Comparison of ENCODE assay signal across 1 cellular context in genomic region chrX:154011376-154012335, GRCh38.
TF ChIP-seq lines count a peak whose summit lies in the region.

No MANE protein-coding gene starts in this region.

TF ChIP-seq in GM12878, 131 proteins besides CTCF, POLR2A, EP300 and RAD21:
- TF ChIP-seq, protein P1, sequence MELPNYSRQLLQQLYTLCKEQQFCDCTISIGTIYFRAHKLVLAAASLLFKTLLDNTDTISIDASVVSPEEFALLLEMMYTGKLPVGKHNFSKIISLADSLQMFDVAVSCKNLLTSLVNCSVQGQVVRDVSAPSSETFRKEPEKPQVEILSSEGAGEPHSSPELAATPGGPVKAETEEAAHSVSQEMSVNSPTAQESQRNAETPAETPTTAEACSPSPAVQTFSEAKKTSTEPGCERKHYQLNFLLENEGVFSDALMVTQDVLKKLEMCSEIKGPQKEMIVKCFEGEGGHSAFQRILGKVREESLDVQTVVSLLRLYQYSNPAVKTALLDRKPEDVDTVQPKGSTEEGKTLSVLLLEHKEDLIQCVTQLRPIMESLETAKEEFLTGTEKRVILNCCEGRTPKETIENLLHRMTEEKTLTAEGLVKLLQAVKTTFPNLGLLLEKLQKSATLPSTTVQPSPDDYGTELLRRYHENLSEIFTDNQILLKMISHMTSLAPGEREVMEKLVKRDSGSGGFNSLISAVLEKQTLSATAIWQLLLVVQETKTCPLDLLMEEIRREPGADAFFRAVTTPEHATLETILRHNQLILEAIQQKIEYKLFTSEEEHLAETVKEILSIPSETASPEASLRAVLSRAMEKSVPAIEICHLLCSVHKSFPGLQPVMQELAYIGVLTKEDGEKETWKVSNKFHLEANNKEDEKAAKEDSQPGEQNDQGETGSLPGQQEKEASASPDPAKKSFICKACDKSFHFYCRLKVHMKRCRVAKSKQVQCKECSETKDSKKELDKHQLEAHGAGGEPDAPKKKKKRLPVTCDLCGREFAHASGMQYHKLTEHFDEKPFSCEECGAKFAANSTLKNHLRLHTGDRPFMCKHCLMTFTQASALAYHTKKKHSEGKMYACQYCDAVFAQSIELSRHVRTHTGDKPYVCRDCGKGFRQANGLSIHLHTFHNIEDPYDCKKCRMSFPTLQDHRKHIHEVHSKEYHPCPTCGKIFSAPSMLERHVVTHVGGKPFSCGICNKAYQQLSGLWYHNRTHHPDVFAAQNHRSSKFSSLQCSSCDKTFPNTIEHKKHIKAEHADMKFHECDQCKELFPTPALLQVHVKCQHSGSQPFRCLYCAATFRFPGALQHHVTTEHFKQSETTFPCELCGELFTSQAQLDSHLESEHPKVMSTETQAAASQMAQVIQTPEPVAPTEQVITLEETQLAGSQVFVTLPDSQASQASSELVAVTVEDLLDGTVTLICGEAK (IDR thresholded peaks at IDR 0.05; ENCODE audit: borderline replicate concordance), result no peak
- TF ChIP-seq PAX8 (IDR thresholded peaks at IDR 0.05) (no peak), PKNOX1 (IDR thresholded peaks at IDR 0.05) (no peak), ZBTB33 (IDR thresholded peaks at IDR 0.05) (no peak), SUZ12 (IDR thresholded peaks at IDR 0.05; ENCODE audit: unreplicated experiment) (no peak), BCL11A (IDR thresholded peaks at IDR 0.05; ENCODE audit: low read depth, low read length) (no peak), CREM (IDR thresholded peaks at IDR 0.05; ENCODE audit: low read depth) (no peak), E4F1 (IDR thresholded peaks at IDR 0.05; ENCODE audit: borderline replicate concordance, partially characterized antibody) (no peak), ATF2 (IDR thresholded peaks at IDR 0.05; ENCODE audit: low read length) (no peak), IRF3 (IDR thresholded peaks at IDR 0.05) (no peak), EGR1 (IDR thresholded peaks at IDR 0.05; ENCODE audit: borderline replicate concordance in 1 of 2, low read depth in 2 of 2, low read length in 2 of 2) (no peak), NFYA (IDR thresholded peaks at IDR 0.05; ENCODE audit: borderline replicate concordance, low read depth, low read length) (no peak), PML (IDR thresholded peaks at IDR 0.05; ENCODE audit: low read length) (no peak), ASH2L (IDR thresholded peaks at IDR 0.05; ENCODE audit: borderline replicate concordance, low read depth) (no peak), USF2 (IDR thresholded peaks at IDR 0.05; ENCODE audit: borderline replicate concordance, low read depth, low read length) (no peak), TAF1 (IDR thresholded peaks at IDR 0.05; ENCODE audit: borderline replicate concordance, low read depth, low read length) (no peak), TCF3 (IDR thresholded peaks at IDR 0.05; ENCODE audit: borderline replicate concordance, insufficient read depth, low read depth, low read length) (no peak)
- TF ChIP-seq, protein P2, sequence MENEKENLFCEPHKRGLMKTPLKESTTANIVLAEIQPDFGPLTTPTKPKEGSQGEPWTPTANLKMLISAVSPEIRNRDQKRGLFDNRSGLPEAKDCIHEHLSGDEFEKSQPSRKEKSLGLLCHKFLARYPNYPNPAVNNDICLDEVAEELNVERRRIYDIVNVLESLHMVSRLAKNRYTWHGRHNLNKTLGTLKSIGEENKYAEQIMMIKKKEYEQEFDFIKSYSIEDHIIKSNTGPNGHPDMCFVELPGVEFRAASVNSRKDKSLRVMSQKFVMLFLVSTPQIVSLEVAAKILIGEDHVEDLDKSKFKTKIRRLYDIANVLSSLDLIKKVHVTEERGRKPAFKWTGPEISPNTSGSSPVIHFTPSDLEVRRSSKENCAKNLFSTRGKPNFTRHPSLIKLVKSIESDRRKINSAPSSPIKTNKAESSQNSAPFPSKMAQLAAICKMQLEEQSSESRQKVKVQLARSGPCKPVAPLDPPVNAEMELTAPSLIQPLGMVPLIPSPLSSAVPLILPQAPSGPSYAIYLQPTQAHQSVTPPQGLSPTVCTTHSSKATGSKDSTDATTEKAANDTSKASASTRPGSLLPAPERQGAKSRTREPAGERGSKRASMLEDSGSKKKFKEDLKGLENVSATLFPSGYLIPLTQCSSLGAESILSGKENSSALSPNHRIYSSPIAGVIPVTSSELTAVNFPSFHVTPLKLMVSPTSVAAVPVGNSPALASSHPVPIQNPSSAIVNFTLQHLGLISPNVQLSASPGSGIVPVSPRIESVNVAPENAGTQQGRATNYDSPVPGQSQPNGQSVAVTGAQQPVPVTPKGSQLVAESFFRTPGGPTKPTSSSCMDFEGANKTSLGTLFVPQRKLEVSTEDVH (IDR thresholded peaks at IDR 0.05; ENCODE audit: low read depth, partially characterized antibody), result no peak
